ENCODE assay signal across 8 cellular contexts in the genomic region with DNA sequence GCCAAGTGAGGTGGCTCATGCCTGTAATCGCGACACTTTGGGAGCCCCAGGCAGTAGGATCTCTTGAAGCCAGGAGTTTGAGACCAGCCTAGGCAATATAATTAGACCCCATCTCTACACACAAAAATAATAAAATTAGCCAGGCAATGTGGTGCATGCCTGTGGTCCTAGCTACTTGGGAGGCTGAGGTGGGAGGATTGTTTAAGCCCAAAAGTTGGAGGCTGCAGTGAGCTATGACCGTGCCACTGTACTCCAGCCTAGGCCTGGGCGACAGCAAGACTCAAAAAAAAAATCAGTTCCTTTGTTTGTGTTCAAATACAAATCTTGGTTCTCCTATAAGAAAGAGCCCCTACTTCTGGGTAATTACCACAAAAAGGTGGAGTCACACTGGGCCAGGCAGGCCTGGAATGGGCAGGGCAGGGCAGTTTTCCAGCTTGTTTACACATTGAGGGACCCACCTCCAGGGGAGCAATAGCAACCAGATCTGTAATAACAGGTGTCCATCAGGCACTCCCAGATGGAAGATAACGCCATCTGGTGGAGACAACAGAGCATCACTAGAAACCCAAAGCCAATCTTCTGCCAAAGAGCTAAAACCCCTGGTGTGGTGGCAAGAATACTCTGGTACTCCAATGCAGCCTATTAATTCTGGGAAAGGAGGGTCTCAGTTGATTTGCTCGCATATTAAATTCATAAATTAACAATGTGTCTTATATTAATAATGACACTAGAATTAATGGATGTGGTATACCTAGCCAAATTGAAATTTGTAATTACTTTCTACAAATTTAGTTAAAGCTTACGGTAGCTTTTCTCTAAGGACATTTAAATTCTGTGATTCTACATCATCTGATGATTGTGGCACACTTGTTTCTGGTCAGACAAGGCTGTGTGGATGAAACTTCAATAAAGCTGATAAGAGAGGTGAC. TPM values are rescaled to one million over a fixed set of nuclear protein-coding genes. Genes with fewer than 3 reads are reported as not detected.
A peak's percentile ranks its signal among the peaks of the same experiment; 100 is the strongest.
DNase-seq lines count a peak whose midpoint lies in the region; ATAC-seq and TF ChIP-seq lines count a peak whose summit lies in the region.

No MANE protein-coding gene starts in this region.

- H3K4me1 ChIP-seq in foreskin keratinocyte: no peaks in the 10 kb centered on the region

- H3K9me3 Mint-ChIP-seq in activated T-helper 17 cell treated with anti-CD3 and anti-CD28 coated beads, Interleukin-2, amount 50 U/mL, for 72 hours: no peaks in the 10 kb centered on the region

- H3K27me3 Mint-ChIP-seq in activated T-helper 17 cell treated with anti-CD3 and anti-CD28 coated beads, Interleukin-2, amount 50 U/mL, for 72 hours: no peaks in the 10 kb centered on the region

- TF ChIP-seq CTCF in foreskin keratinocyte (conservative IDR thresholded peaks at IDR 0.05): peak; percentile 93

- H3K27ac Mint-ChIP-seq in activated T-helper 17 cell treated with anti-CD3 and anti-CD28 coated beads, Interleukin-2, amount 50 U/mL, for 72 hours: peak overlapping the region; percentile 76

- H3K4me1 Mint-ChIP-seq in activated T-helper 17 cell treated with anti-CD3 and anti-CD28 coated beads, Interleukin-2, amount 50 U/mL, for 72 hours: no peaks in the 10 kb centered on the region

- H3K27me3 ChIP-seq in foreskin keratinocyte: no peaks in the 10 kb centered on the region

- no peak overlapping the region for H3K27ac ChIP-seq in foreskin keratinocyte

- peaks cover 84% of the 10 kb centered on the region for H3K36me3 Mint-ChIP-seq in activated T-helper 17 cell treated with anti-CD3 and anti-CD28 coated beads, Interleukin-2, amount 50 U/mL, for 72 hours (ENCODE audit: low read depth)

- no peak overlapping the region for H3K4me3 Mint-ChIP-seq in activated T-helper 17 cell treated with anti-CD3 and anti-CD28 coated beads, Interleukin-2, amount 50 U/mL, for 72 hours

- peak; percentile 80 for DNase-seq in DMS114 treated with DMSO at 0.1 percent for 48 hours (lab: John Stamatoyannopoulos, UW; ENCODE audit: unreplicated experiment)
- DNase-seq in LoVo (ENCODE audit: low spot score): peak; percentile 93
- DNase-seq in OCI-M1 (lab: John Stamatoyannopoulos, UW): peak; percentile 89
- DNase-seq in foreskin keratinocyte: peak; percentile 56 to 77
- DNase-seq in nucleus accumbens (lab: John Stamatoyannopoulos, UW): peak in 29 of 56 donors; percentile 5 to 55 (median 27)

- peak; percentile 88 for ATAC-seq in GM21619 (IDR thresholded peaks at IDR 0.05; ENCODE audit: unreplicated experiment)
- ATAC-seq in activated T-helper 17 cell treated with anti-CD3 and anti-CD28 coated beads, Interleukin-2, amount 50 U/mL, for 72 hours (replicated peaks): peak; percentile 93
- peak; percentile 98 for ATAC-seq in foreskin keratinocyte
- ATAC-seq in HG03039 (IDR thresholded peaks at IDR 0.05; ENCODE audit: unreplicated experiment): no peak

RNA-seq across cellular contexts. Expression of a gene that starts 13.2 kb away (rescaled TPM):
- total RNA-seq in activated T-helper 17 cell treated with anti-CD3 and anti-CD28 coated beads, Interleukin-2, amount 50 U/mL, for 72 hours: 10 to 100 TPM; 63.9 to 71.6 TPM
- 28.8 TPM in 2 replicates for total RNA-seq in foreskin keratinocyte
- 7.0 and 8.8 TPM in 2 replicates for polyA plus RNA-seq in foreskin keratinocyte

RNA-seq across cellular contexts. Expression of a gene that starts 38.7 kb away (rescaled TPM):
- total RNA-seq in activated T-helper 17 cell treated with anti-CD3 and anti-CD28 coated beads, Interleukin-2, amount 50 U/mL, for 72 hours: 1 to 10 TPM in 1 of 2 donors, under 1 TPM in 1; 0.37 to 1.3 TPM
- 4.4 and 6.0 TPM in 2 replicates for total RNA-seq in foreskin keratinocyte
- 2.0 and 2.4 TPM in 2 replicates for polyA plus RNA-seq in foreskin keratinocyte

Comparison
In these comparisons a context has a peak if more than half of its experiments do, and no peak if none do; other contexts are left out.
1. DNase-seq: peak in every context shown above with its lines; median percentile 93 in LoVo; 89 in OCI-M1; 80 in DMS114 treated with DMSO at 0.1 percent for 48 hours; 66 in foreskin keratinocyte; 27 in nucleus accumbens.